Comparison of ENCODE assay signal across 8 cellular contexts in the genomic region with DNA sequence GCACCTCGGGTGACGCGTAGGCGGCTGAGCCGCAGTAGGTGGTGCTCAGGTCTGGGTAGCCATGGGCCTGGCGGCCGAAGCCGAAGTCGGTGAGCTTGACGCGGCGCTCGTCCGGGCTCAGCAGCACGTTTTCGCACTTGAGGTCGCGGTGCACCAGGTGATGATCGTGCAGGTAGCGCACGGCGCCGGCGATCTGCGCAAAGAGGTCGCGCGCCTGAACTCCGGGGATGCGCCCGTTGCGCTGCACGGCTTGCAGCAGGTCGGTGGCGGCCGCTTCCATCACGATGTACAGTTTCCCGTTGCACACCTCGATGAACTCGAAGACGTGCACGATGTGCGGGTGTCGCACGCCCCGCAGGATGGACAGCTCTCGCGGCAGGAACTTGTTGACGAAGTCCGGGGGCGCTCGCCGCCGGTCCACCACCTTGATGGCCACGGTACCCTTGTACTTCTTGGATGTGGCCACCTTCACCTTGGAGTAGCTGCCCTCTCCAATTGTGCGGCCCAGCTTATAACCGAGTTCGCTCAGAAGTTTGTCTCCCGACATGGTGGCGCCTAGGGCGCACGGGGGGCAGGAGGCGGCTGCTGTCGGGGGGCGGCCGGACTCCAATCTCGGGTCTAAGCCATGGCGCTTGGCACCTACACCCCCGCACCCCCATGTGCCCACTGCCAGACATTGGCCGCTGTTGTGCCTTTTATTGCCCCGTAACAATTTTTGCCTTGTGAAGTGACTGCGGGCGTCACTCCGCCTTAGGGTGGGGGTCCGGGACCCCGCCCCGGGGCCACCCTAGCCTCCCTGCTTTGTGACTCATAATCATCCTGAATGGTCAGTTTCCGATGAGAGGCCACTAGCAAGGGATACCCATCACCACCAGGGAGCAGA. TPM values are rescaled to one million over a fixed set of nuclear protein-coding genes. Genes with fewer than 3 reads are reported as not detected.
DNase-seq lines count a peak whose midpoint lies in the region; ATAC-seq, FAIRE-seq and TF ChIP-seq lines count a peak whose summit lies in the region.

A gene (minus strand): TSS at position 668 of the 883 bp plus-strand sequence. CDS start 121 bp downstream, at position 547.

- peak within 1 kb of the TSS; percentile 97 for H3K4me3 Mint-ChIP-seq in CD8-positive, alpha-beta T cell

- peak within 1 kb of the TSS; percentile 96 for H3K27ac Mint-ChIP-seq in CD8-positive, alpha-beta T cell

- peak within 1 kb of the TSS; percentile 99 for H3K4me3 ChIP-seq in CD8-positive, alpha-beta T cell (ENCODE audit: low read depth, low read length)
- H3K4me3 ChIP-seq in OCI-LY7 (ENCODE audit: low read depth, low read length, poor library complexity, severe bottlenecking) (peak within 1 kb of the TSS; percentile 90), endothelial cell of umbilical vein (replicated peaks in 1 of 3; ENCODE audit: insufficient read depth in 1 of 3, low read depth in 1 of 3, low read length in 3 of 3) (peak within 1 kb of the TSS; percentile 90 to 99 (median 94)), neuron (ENCODE audit: low read length) (peak within 1 kb of the TSS; percentile 94)

- no peaks in the 10 kb centered on the region for H3K9me2 ChIP-seq in OCI-LY7 (ENCODE audit: insufficient read depth, low read length)

- CTCF ChIA-PET in CD8-positive, alpha-beta T cell (lab: Charles Lee) = interaction anchor here (1.1 to 1.5 kb wide), 3 partner anchors 17 to 25 kb away, joined by 4 to 9 read pairs (median 5); no protein-coding TSS in a partner anchor
- CTCF ChIA-PET in OCI-LY7 (lab: Charles Lee; ENCODE audit: unreplicated experiment) (no interaction called here), endothelial cell of umbilical vein (lab: Charles Lee) (interaction anchor here (1.4 kb wide), 1 partner anchor 25 kb away, joined by 6 read pairs; no protein-coding TSS in a partner anchor)

- H3K4me1 Mint-ChIP-seq in CD8-positive, alpha-beta T cell (ENCODE audit: low read depth) = peaks cover 23% of the 10 kb centered on the region

- DNase-seq in CD8-positive, alpha-beta T cell = peak in 1 of 7 experiments; percentile 60
- DNase-seq in OCI-LY7 (ENCODE audit: low spot score) = no peak
- no peak for DNase-seq in endothelial cell of umbilical vein (ENCODE audit: low read depth, low spot score)
- no peak for DNase-seq in UCSD-AML1 (lab: John Stamatoyannopoulos, UW; ENCODE audit: unreplicated experiment)
- DNase-seq in NOMO-1 treated with DMSO at 0.1 percent for 48 hours (lab: John Stamatoyannopoulos, UW; ENCODE audit: unreplicated experiment) = no peak
- no peak for DNase-seq in NCI-H510A (lab: John Stamatoyannopoulos, UW)
- no peak for DNase-seq in GM19239 (ENCODE audit: insufficient read length, low spot score)

- H3K36me3 ChIP-seq in CD8-positive, alpha-beta T cell (ENCODE audit: insufficient read depth, low read length) = no peaks in the 10 kb centered on the region
- H3K36me3 ChIP-seq in OCI-LY7 (ENCODE audit: insufficient read depth, low read length) = peaks cover 18% of the 10 kb centered on the region
- H3K36me3 ChIP-seq in endothelial cell of umbilical vein (ENCODE audit: control insufficient read depth in 2 of 2, extremely low read depth in 1 of 2, insufficient read depth in 2 of 2, low read length in 2 of 2) = peaks cover 3 to 4% of the 10 kb centered on the region in 2 experiments
- peaks cover 15% of the 10 kb centered on the region for H3K36me3 ChIP-seq in neuron (ENCODE audit: insufficient read depth, low read length)

- no peak for ATAC-seq in CD8-positive, alpha-beta T cell

- dilution Hi-C loops in endothelial cell of umbilical vein (cut with MboI; ENCODE audit: extremely low pct_ligation_motif_present, low sequenced_read_pairs) = no loop called here

- TF ChIP-seq POLR2A in endothelial cell of umbilical vein (IDR thresholded peaks at IDR 0.05; ENCODE audit: low read depth, low read length) = no peak

- TF ChIP-seq CTCF in CD8-positive, alpha-beta T cell (IDR thresholded peaks at IDR 0.05) = no peak
- TF ChIP-seq CTCF in OCI-LY7 (conservative IDR thresholded peaks at IDR 0.05; ENCODE audit: low read length) (no peak), endothelial cell of umbilical vein (IDR thresholded peaks at IDR 0.05; ENCODE audit: extremely low read depth in 1 of 2, insufficient read depth in 1 of 2, low read depth in 1 of 2, low read length in 2 of 2) (no peak)

- intact Hi-C loops in CD8-positive, alpha-beta T cell (cut with DNase I, micrococcal nuclease) = loop anchor here (5.0 to 10.0 kb wide), 3 partner anchors 127 to 450 kb away; a partner anchor contains a TSS
- intact Hi-C loops in OCI-LY7 (cut with micrococcal nuclease; ENCODE audit: unreplicated experiment) (no loop called here), endothelial cell of umbilical vein (cut with micrococcal nuclease) (no loop called here)

- H3K27me3 Mint-ChIP-seq in CD8-positive, alpha-beta T cell (ENCODE audit: low read depth) = no peaks in the 10 kb centered on the region

- POLR2A ChIA-PET in CD8-positive, alpha-beta T cell (lab: Charles Lee) = interaction anchor here (0.5 to 2.0 kb wide), 10 partner anchors 25 to 537 kb away, joined by 3 to 7 read pairs (median 3); a partner anchor contains a TSS
- POLR2A ChIA-PET in OCI-LY7 (lab: Charles Lee) (interaction anchor here (1.4 to 2.2 kb wide), 3 partner anchors 8 to 140 kb away, joined by 3 to 7 read pairs (median 3); no protein-coding TSS in a partner anchor), endothelial cell of umbilical vein (lab: Charles Lee) (no interaction called here)

- peaks cover 23% of the 10 kb centered on the region for H3K4me1 ChIP-seq in CD8-positive, alpha-beta T cell (ENCODE audit: insufficient read depth, low read length)
- H3K4me1 ChIP-seq in OCI-LY7 (ENCODE audit: insufficient read depth, low read length, poor library complexity, severe bottlenecking) (peaks cover 29% of the 10 kb centered on the region), endothelial cell of umbilical vein (ENCODE audit: control insufficient read depth, extremely low read depth, insufficient read depth, low read length) (peaks cover 11% of the 10 kb centered on the region), neuron (ENCODE audit: insufficient read depth, low read length) (peaks cover 12% of the 10 kb centered on the region)

- H4K20me1 ChIP-seq in OCI-LY7 (ENCODE audit: insufficient read depth, low read length) (no peaks in the 10 kb centered on the region), endothelial cell of umbilical vein (replicated peaks; ENCODE audit: control insufficient read depth, extremely low read depth, insufficient read depth, low read length) (no peaks in the 10 kb centered on the region)

- peak within 1 kb of the TSS; percentile 43; the same call in 1 of the 2 replicates for H2AFZ ChIP-seq in OCI-LY7 (ENCODE audit: low read length)
- H2AFZ ChIP-seq in endothelial cell of umbilical vein (ENCODE audit: low read depth, low read length) = peak within 1 kb of the TSS; percentile 96
- H2AFZ ChIP-seq in neuron (ENCODE audit: low read depth, low read length) = peak within 1 kb of the TSS; percentile 75

- peaks cover 16% of the 10 kb centered on the region for H3K36me3 Mint-ChIP-seq in CD8-positive, alpha-beta T cell

- no peaks in the 10 kb centered on the region for H3K9me3 Mint-ChIP-seq in CD8-positive, alpha-beta T cell

- no peaks in the 10 kb centered on the region for H3K9me3 ChIP-seq in CD8-positive, alpha-beta T cell (ENCODE audit: low read length)
- H3K9me3 ChIP-seq in OCI-LY7 (ENCODE audit: low read length) (no peaks in the 10 kb centered on the region), endothelial cell of umbilical vein (replicated peaks; ENCODE audit: control insufficient read depth, insufficient read depth, low read length) (no peaks in the 10 kb centered on the region), neuron (ENCODE audit: low read length) (peaks cover 6% of the 10 kb centered on the region)

- FAIRE-seq in endothelial cell of umbilical vein (lab: Jason Lieb, UNC) = no peak
- no peak for FAIRE-seq in GM19239 (lab: Jason Lieb, UNC)

- H3K4me2 ChIP-seq in OCI-LY7 (ENCODE audit: low read length) (peak within 1 kb of the TSS; percentile 70), endothelial cell of umbilical vein (ENCODE audit: insufficient read depth, low read length) (peak within 1 kb of the TSS; percentile 90)

- H3K79me2 ChIP-seq in OCI-LY7 (ENCODE audit: insufficient read depth, low read depth, low read length) (peaks cover 39% of the 10 kb centered on the region), endothelial cell of umbilical vein (ENCODE audit: control insufficient read depth, insufficient read depth, low read length) (peaks cover 20% of the 10 kb centered on the region)

- BruUV-seq in OCI-LY7 (replicated peaks; lab: Mats Ljungman, UMichigan) (no TSS peak), endothelial cell of umbilical vein (replicated peaks; lab: Mats Ljungman, UMichigan) (no TSS peak)

- H3K9ac ChIP-seq in endothelial cell of umbilical vein (replicated peaks; ENCODE audit: extremely low read depth, insufficient read depth, low read length) = peak within 1 kb of the TSS; percentile 89

- no peaks in the 10 kb centered on the region for H3K9me1 ChIP-seq in endothelial cell of umbilical vein (replicated peaks; ENCODE audit: control insufficient read depth, extremely low read depth, insufficient read depth, low read length)

- H3K27me3 ChIP-seq in CD8-positive, alpha-beta T cell (ENCODE audit: insufficient read depth, low read length) = no peaks in the 10 kb centered on the region
- no peaks in the 10 kb centered on the region for H3K27me3 ChIP-seq in endothelial cell of umbilical vein (ENCODE audit: control insufficient read depth in 2 of 2, insufficient read depth in 2 of 2, low read length in 2 of 2)
- no peaks in the 10 kb centered on the region for H3K27me3 ChIP-seq in neuron (ENCODE audit: insufficient read depth, low read length)

- H3K27ac ChIP-seq in CD8-positive, alpha-beta T cell (ENCODE audit: low read depth, low read length) = peak within 1 kb of the TSS; percentile 80
- H3K27ac ChIP-seq in OCI-LY7 (ENCODE audit: low read depth, low read length, poor library complexity, severe bottlenecking) = peak within 1 kb of the TSS; percentile 56
- peak within 1 kb of the TSS; percentile 68 for H3K27ac ChIP-seq in endothelial cell of umbilical vein (ENCODE audit: insufficient read depth, low read depth, low read length)

TF ChIP-seq in endothelial cell of umbilical vein, 7 proteins besides CTCF, POLR2A, EP300 and RAD21 (continues in another document):
- TF ChIP-seq MYC (IDR thresholded peaks at IDR 0.05; ENCODE audit: low read depth, low read length) = no peak
- TF ChIP-seq POLR2AphosphoS5 (IDR thresholded peaks at IDR 0.05; ENCODE audit: insufficient read depth, low read depth, low read length) = no peak

RNA-seq across cellular contexts. Expression of the gene that starts here (rescaled TPM):
- total RNA-seq in CD8-positive, alpha-beta T cell = 1 to 10 TPM; 3.6 to 3.7 TPM
- 7.1 and 10.5 TPM in 2 replicates for total RNA-seq in OCI-LY7 (2014; rRNA removed; shearing (Covaris generic))
- total RNA-seq in OCI-LY7 (2022) (6.4 and 8.7 TPM in 2 replicates), endothelial cell of umbilical vein (0.35 and 0.82 TPM in 2 replicates)
- 0.76 and 1.7 TPM in 2 replicates for polyA plus RNA-seq in endothelial cell of umbilical vein
- polyA plus RNA-seq in endothelial cell of umbilical vein (2011; cell fraction: cytosol; rRNA removed) = 0.26 and 0.38 TPM in 2 replicates
- 0.56 and 0.63 TPM in 2 replicates for polyA plus RNA-seq in endothelial cell of umbilical vein (2011; cell fraction: nucleus; rRNA removed)
- polyA plus RNA-seq in endothelial cell of umbilical vein (2012) = 0.15 and 0.50 TPM in 2 replicates
- 0.36 and 0.42 TPM in 2 replicates for polyA minus RNA-seq in endothelial cell of umbilical vein
- polyA minus RNA-seq in endothelial cell of umbilical vein (2011; cell fraction: cytosol; rRNA and poly(A)+ RNA removed) = 2.8 TPM
- polyA minus RNA-seq in endothelial cell of umbilical vein (2011; cell fraction: nucleus; rRNA and poly(A)+ RNA removed) = 1.0 and 1.1 TPM in 2 replicates

Comparison
In these comparisons a context has a peak if more than half of its experiments do, and no peak if none do; other contexts are left out.
1. H2AFZ ChIP-seq: peak in every context shown above with its lines; median percentile 96 in endothelial cell of umbilical vein; 75 in neuron; 43 in OCI-LY7.
2. intact Hi-C loops: an anchor here in CD8-positive, alpha-beta T cell (5.0 to 10.0 kb wide); none called in OCI-LY7 and endothelial cell of umbilical vein.